ENCODE assay signal across 9 cellular contexts in genomic region chr7:122756860-122757259, GRCh38. TPM values are rescaled to one million over a fixed set of nuclear protein-coding genes. Genes with fewer than 3 reads are reported as not detected.
"Had no signal": no experiment of that assay in that cellular context is flagged by ENCODE, and none has a peak within 500 bp of the region (broad histone marks: within the 10 kb centered on the region; RNA-seq: fewer than 3 reads in every experiment).

No MANE protein-coding gene starts in this region.

- H3K4me2 ChIP-seq: KMS-11 had no signal

- H3K4me3 ChIP-seq: K562 had no signal

- DNase-seq: IMR-90, KBM-7, KG1 had no signal

- H3K9ac ChIP-seq: KMS-11 had no signal

- FAIRE-seq: HTR-8/SVneo, K562 had no signal

- H3K27ac ChIP-seq: HL-60, KMS-11 had no signal

- ATAC-seq: K562 had no signal

RNA-seq across cellular contexts. Expression of gene RNF148, which starts 54.1 kb away (rescaled TPM):
- total RNA-seq: IMR-90, K562 had no signal
- polyA plus RNA-seq: IgD-negative memory B cell, IMR-90, K562 had no signal

RNA-seq across cellular contexts. Expression of gene RNF133, which starts 57.9 kb away (rescaled TPM):
- total RNA-seq: HT-29, IMR-90, K562 had no signal
- polyA plus RNA-seq: IgD-negative memory B cell, IMR-90, K562 had no signal
